In the genomic region with DNA sequence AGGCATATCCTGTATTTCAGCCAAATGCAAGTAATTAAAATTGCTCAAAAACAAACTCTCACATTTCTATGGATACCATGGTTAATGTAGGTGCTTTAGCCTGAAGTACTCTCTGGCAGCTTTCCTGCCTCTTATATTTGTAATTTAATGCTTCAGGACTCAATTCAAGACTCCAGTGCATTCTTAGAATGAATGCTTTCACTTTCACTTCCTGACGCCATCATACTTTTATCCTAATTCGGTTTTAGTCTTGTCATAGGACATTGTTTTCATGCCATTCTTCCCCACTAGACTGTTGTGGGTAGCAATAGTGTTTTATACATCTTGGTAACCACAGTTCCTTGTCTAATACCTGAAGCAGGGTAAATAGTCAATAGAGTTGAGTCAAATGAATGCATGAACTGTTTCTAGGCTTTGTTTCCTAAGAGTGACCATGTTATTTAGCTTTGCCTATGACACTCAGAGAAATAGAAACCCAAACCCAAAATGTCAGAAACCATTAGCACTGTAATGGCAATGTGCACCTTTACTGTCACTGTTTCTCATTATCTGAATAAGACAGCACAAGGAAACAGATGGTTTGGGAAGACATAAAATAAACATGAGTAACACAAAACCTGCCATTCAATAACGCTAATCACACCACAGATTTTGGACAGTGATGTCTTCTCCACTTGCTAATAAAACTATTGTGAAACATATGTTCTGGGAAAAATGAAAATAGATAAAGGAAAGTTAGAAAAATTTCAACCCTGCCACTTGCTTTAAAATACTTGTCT, we compare ENCODE assay signal across 8 cellular contexts.
DNase-seq lines count a peak whose midpoint lies in the region; ATAC-seq and TF ChIP-seq lines count a peak whose summit lies in the region.

No MANE protein-coding gene starts in this region.

- H3K4me3 ChIP-seq in HFF-Myc (replicated peaks; ENCODE audit: low read depth, low read length): peak overlapping the region; percentile 10; the same call in 1 of the 2 replicates
- peak overlapping the region; percentile 51 for H3K4me3 ChIP-seq in WI38 (ENCODE audit: low read depth, low read length)

- ATAC-seq in HG02884 (IDR thresholded peaks at IDR 0.05; ENCODE audit: unreplicated experiment) (no peak), GM18909 (IDR thresholded peaks at IDR 0.05; ENCODE audit: poor library complexity, unreplicated experiment) (no peak)

- TF ChIP-seq CTCF in HFF-Myc (IDR thresholded peaks at IDR 0.05; ENCODE audit: low read depth, low read length, missing control alignments) (no peak), WI38 (IDR thresholded peaks at IDR 0.05; ENCODE audit: low read depth, low read length) (no peak)

- DNase-seq in A172 (ENCODE audit: low spot score): peak; percentile 29
- no peak for DNase-seq in HFF-Myc (ENCODE audit: extremely low read depth, low read depth)
- DNase-seq in kidney glomerular epithelial cell (lab: John Stamatoyannopoulos, UW): peak; percentile 49
- DNase-seq in DMS153 treated with DMSO at 0.1 percent for 48 hours (lab: John Stamatoyannopoulos, UW; ENCODE audit: unreplicated experiment): no peak
- DNase-seq in NCI-H1048 (lab: John Stamatoyannopoulos, UW): no peak

Comparison
In these comparisons a context has a peak if more than half of its experiments do, and no peak if none do; other contexts are left out.
1. DNase-seq: peak in A172 (single experiment) and kidney glomerular epithelial cell (single experiment); none in HFF-Myc (single experiment), DMS153 treated with DMSO at 0.1 percent for 48 hours (single experiment) and NCI-H1048 (single experiment).